ENCODE assay signal across 8 cellular contexts in the genomic region with DNA sequence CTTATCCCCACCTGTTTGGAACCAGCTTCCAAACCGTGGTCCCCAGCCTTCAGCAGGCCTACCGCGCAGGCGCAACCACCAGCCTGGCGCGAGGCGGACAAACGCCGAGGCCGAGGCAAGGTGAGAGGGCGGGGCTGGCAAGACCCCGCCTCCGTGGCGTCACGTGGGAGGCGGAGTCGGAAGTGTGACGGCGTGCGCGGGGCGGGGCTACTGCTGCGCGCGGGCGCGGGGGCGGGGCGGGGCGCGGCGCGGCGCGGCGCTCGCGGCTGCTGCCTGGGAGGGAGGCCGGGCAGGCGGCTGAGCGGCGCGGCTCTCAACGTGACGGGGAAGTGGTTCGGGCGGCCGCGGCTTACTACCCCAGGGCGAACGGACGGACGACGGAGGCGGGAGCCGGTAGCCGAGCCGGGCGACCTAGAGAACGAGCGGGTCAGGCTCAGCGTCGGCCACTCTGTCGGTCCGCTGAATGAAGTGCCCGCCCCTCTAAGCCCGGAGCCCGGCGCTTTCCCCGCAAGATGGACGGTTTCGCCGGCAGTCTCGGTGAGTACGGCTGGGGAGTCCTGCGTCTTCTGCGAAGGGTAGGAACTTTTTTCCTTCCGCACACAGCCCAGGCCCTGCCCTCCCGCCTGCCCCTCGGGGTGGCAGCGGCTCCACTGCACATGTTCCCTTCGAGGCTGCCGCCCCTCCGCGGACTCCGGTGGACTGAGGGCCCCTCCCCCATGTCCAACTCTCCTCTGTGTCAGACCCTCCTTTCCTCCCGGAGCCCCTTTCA. TPM values are rescaled to one million over a fixed set of nuclear protein-coding genes. Genes with fewer than 3 reads are reported as not detected.
DNase-seq lines count a peak whose midpoint lies in the region; ATAC-seq, FAIRE-seq and TF ChIP-seq lines count a peak whose summit lies in the region.

Gene EML4, plus strand, starts transcription at position 254 of the 769 bp plus-strand sequence. Its CDS starts 259 bp downstream, at position 513.

- no peaks in the 10 kb centered on the region for H3K27me3 ChIP-seq in bronchial epithelial cell (ENCODE audit: control insufficient read depth, insufficient read depth, low read length)

- H3K27me3 Mint-ChIP-seq in WTC11 (ENCODE audit: low read depth) (no peaks in the 10 kb centered on the region; the same call in 1 of the 2 replicates), immature natural killer cell (ENCODE audit: low read depth in 3 of 3) (peaks cover 2 to 3% (median 3%) of the 10 kb centered on the region in 3 donors)

- H3K36me3 ChIP-seq in bronchial epithelial cell (ENCODE audit: control insufficient read depth, insufficient read depth, low read length) = no peaks in the 10 kb centered on the region

- no peak for FAIRE-seq in bronchial epithelial cell (lab: Jason Lieb, UNC)

- H3K4me1 Mint-ChIP-seq in WTC11 (peaks cover 7% of the 10 kb centered on the region), immature natural killer cell (peaks cover 9 to 13% of the 10 kb centered on the region in 2 donors)

- CTCF ChIA-PET in WTC11 (lab: Charles Lee) = no interaction called here

- DNase-seq in ACHN (peak; percentile 93), NCI-H2227 treated with DMSO at 0.1 percent for 48 hours (lab: John Stamatoyannopoulos, UW) (peak; percentile 93), WTC11 (ENCODE audit: low spot score) (peak; percentile 95), bronchial epithelial cell (ENCODE audit: low read depth) (peak; percentile 62), immature natural killer cell (peak; percentile 91 to 93 (median 92)), smooth muscle cell of the brain vasculature (ENCODE audit: low read depth, low spot score) (peak; percentile 55)

- in situ Hi-C loops in ACHN (cut with HindIII; ENCODE audit: low pct_ligation_motif_present, low pct_unique_long_range_greater_than_20kb, low sequenced_read_pairs) = no loop called here

- peak; percentile 56 for ATAC-seq in GM18873 (IDR thresholded peaks at IDR 0.05; ENCODE audit: low FRiP score, unreplicated experiment)
- peak; percentile 87 for ATAC-seq in HG03135 (IDR thresholded peaks at IDR 0.05; ENCODE audit: unreplicated experiment)
- peak; percentile 88 for ATAC-seq in WTC11

- H3K4me3 Mint-ChIP-seq in WTC11 (no peak within 1 kb of the TSS), immature natural killer cell (peak within 1 kb of the TSS in 2 of 5 donors; percentile 54 to 63)

- H3K27ac Mint-ChIP-seq in WTC11 = peak within 1 kb of the TSS; percentile 73
- peak within 1 kb of the TSS in 4 of 6 donors; percentile 77 to 91 (median 84) for H3K27ac Mint-ChIP-seq in immature natural killer cell

- H3K9me3 Mint-ChIP-seq in WTC11 (no peaks in the 10 kb centered on the region), immature natural killer cell (no peaks in the 10 kb centered on the region)

- H3K36me3 Mint-ChIP-seq in WTC11 (no peaks in the 10 kb centered on the region), immature natural killer cell (no peaks in the 10 kb centered on the region)

- TF ChIP-seq CTCF in WTC11 (IDR thresholded peaks at IDR 0.05) = no peak
- no peak for TF ChIP-seq CTCF in bronchial epithelial cell (IDR thresholded peaks at IDR 0.05; ENCODE audit: insufficient read depth, low read length, severe bottlenecking)

- POLR2A ChIA-PET in WTC11 (lab: Charles Lee) = interaction anchor here (1.0 kb wide), 1 partner anchor 123 kb away, joined by 3 read pairs; no protein-coding TSS in a partner anchor

- peak within 1 kb of the TSS; percentile 89 for H3K4me3 ChIP-seq in bronchial epithelial cell (ENCODE audit: low read depth, low read length)

TF ChIP-seq in WTC11, 78 proteins besides CTCF, POLR2A, EP300 and RAD21 (continues in another document):
- TF ChIP-seq, protein P1, sequence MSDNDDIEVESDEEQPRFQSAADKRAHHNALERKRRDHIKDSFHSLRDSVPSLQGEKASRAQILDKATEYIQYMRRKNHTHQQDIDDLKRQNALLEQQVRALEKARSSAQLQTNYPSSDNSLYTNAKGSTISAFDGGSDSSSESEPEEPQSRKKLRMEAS (CRISPR knock-in tag; IDR thresholded peaks at IDR 0.05) = peak; percentile 90; the same call in 1 of the 2 replicates
- TF ChIP-seq ZNF425 (CRISPR knock-in tag; conservative IDR thresholded peaks at IDR 0.05) = no peak
- no peak for TF ChIP-seq ZNF317 (CRISPR knock-in tag; IDR thresholded peaks at IDR 0.05; ENCODE audit: borderline replicate concordance, low read depth)
- 0 out of 2 replicates have a peak, but pooled peaks have one; percentile 43 for TF ChIP-seq ZNF263 (CRISPR knock-in tag; IDR thresholded peaks at IDR 0.05; ENCODE audit: low read depth)
- TF ChIP-seq, protein P2, sequence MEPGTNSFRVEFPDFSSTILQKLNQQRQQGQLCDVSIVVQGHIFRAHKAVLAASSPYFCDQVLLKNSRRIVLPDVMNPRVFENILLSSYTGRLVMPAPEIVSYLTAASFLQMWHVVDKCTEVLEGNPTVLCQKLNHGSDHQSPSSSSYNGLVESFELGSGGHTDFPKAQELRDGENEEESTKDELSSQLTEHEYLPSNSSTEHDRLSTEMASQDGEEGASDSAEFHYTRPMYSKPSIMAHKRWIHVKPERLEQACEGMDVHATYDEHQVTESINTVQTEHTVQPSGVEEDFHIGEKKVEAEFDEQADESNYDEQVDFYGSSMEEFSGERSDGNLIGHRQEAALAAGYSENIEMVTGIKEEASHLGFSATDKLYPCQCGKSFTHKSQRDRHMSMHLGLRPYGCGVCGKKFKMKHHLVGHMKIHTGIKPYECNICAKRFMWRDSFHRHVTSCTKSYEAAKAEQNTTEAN (CRISPR knock-in tag; IDR thresholded peaks at IDR 0.05) = peak; percentile 74; the same call in 1 of the 2 replicates
- TF ChIP-seq ATF6 (CRISPR knock-in tag; IDR thresholded peaks at IDR 0.05) = no peak
- TF ChIP-seq E2F5 (CRISPR knock-in tag; IDR thresholded peaks at IDR 0.05) = peak; percentile 69; the same call in 1 of the 2 replicates
- no peak for TF ChIP-seq ESRRA (CRISPR knock-in tag; IDR thresholded peaks at IDR 0.05; ENCODE audit: borderline replicate concordance)
- peak; percentile 63; the same call in 1 of the 2 replicates for TF ChIP-seq CREM (CRISPR knock-in tag; IDR thresholded peaks at IDR 0.05)
- no peak for TF ChIP-seq NR2C2 (CRISPR knock-in tag; IDR thresholded peaks at IDR 0.05)
- TF ChIP-seq, protein P3, sequence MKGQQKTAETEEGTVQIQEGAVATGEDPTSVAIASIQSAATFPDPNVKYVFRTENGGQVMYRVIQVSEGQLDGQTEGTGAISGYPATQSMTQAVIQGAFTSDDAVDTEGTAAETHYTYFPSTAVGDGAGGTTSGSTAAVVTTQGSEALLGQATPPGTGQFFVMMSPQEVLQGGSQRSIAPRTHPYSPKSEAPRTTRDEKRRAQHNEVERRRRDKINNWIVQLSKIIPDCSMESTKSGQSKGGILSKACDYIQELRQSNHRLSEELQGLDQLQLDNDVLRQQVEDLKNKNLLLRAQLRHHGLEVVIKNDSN (CRISPR knock-in tag; IDR thresholded peaks at IDR 0.05) = peak; percentile 91
- peak; percentile 98 for TF ChIP-seq SP1 (CRISPR knock-in tag; conservative IDR thresholded peaks at IDR 0.05)

RNA-seq across cellular contexts. Expression of gene EML4, which starts in this region (rescaled TPM):
- total RNA-seq in WTC11 (2021) (89.9 to 94.7 TPM (median 92.6 TPM) in 3 replicates), bronchial epithelial cell (26.3 and 31.9 TPM in 2 replicates)
- 10 to 100 TPM; 16.1 to 35.3 (median 28.9) TPM for polyA plus RNA-seq in immature natural killer cell

Comparison
In these comparisons a context has a peak if more than half of its experiments do, and no peak if none do; other contexts are left out.
1. Peak in every context shown above with its lines: DNase-seq, ATAC-seq and H3K4me3 ChIP-seq.